22 cellular contexts compared by ENCODE assay signal in genomic region chr5:150057052-150057451, GRCh38. TPM values are rescaled to one million over a fixed set of nuclear protein-coding genes. Genes with fewer than 3 reads are reported as not detected.
DNase-seq lines count a peak whose midpoint lies in the region; ATAC-seq, FAIRE-seq and TF ChIP-seq lines count a peak whose summit lies in the region.
"Had no signal": no experiment of that assay in that cellular context is flagged by ENCODE, and none has a peak within 500 bp of the region (broad histone marks: within the 10 kb centered on the region; RNA-seq: fewer than 3 reads in every experiment).

No MANE protein-coding gene starts in this region.

- H2AFZ ChIP-seq in HepG2 (ENCODE audit: low read length): no peak overlapping the region

- H3K4me3 Mint-ChIP-seq in stimulated activated effector memory CD8-positive, alpha-beta T cell treated with anti-CD3 and anti-CD28 coated beads, Interleukin-12 subunit alpha, Interleukin-12 subunit beta, amount 100 ng/mL, for 72 hours: no peak overlapping the region
- no peak overlapping the region for H3K4me3 Mint-ChIP-seq in natural killer cell treated with Interleukin-12 subunit alpha and Interleukin-12 subunit beta and Interleukin-15 and Interleukin-18, amount 100 ng/mL, for 72 hours
- H3K4me3 Mint-ChIP-seq: CD4-positive, CD25-positive, alpha-beta regulatory T cell; H9 had no signal

- H3K36me3 ChIP-seq in HepG2 (replicated peaks in 1 of 2; ENCODE audit: control insufficient read depth in 1 of 2, insufficient read depth in 2 of 2, low read length in 2 of 2) (peaks cover 10 to 22% of the 10 kb centered on the region in 2 experiments; a peak in 4 of 5 replicates), right lobe of liver (peaks cover 0 to 25% (median 13%) of the 10 kb centered on the region in 4 donors), breast epithelium (no peaks in the 10 kb centered on the region)

- H3K27me3 ChIP-seq in HepG2 (ENCODE audit: control insufficient read depth in 1 of 2, insufficient read depth in 2 of 2, low read length in 2 of 2) (peaks cover 0 to 7% of the 10 kb centered on the region in 2 experiments; a peak in 1 of 5 replicates), right lobe of liver (no peaks in the 10 kb centered on the region), breast epithelium (no peaks in the 10 kb centered on the region)
- H3K27me3 ChIP-seq: SJCRH30 had no signal

- no peak for TF ChIP-seq RAD21 in HepG2 (CRISPR knock-in tag; IDR thresholded peaks at IDR 0.05)

- peaks cover 46% of the 10 kb centered on the region for H3K36me3 Mint-ChIP-seq in stimulated activated effector memory CD8-positive, alpha-beta T cell treated with anti-CD3 and anti-CD28 coated beads, Interleukin-12 subunit alpha, Interleukin-12 subunit beta, amount 100 ng/mL, for 72 hours
- H3K36me3 Mint-ChIP-seq in natural killer cell treated with Interleukin-12 subunit alpha and Interleukin-12 subunit beta and Interleukin-15 and Interleukin-18, amount 100 ng/mL, for 72 hours: peaks cover 9% of the 10 kb centered on the region

- no peak overlapping the region for H3K4me2 ChIP-seq in HepG2 (ENCODE audit: low read depth, low read length)

- BruUV-seq in HepG2 (replicated peaks; lab: Mats Ljungman, UMichigan): no TSS peak

- no peaks in the 10 kb centered on the region for H4K20me1 ChIP-seq in HepG2 (ENCODE audit: insufficient read depth, low read length)

- peaks cover 16% of the 10 kb centered on the region for H3K4me1 Mint-ChIP-seq in stimulated activated effector memory CD8-positive, alpha-beta T cell treated with anti-CD3 and anti-CD28 coated beads, Interleukin-12 subunit alpha, Interleukin-12 subunit beta, amount 100 ng/mL, for 72 hours
- H3K4me1 Mint-ChIP-seq in natural killer cell treated with Interleukin-12 subunit alpha and Interleukin-12 subunit beta and Interleukin-15 and Interleukin-18, amount 100 ng/mL, for 72 hours (ENCODE audit: low read depth in 2 of 2): peaks cover 10 to 16% of the 10 kb centered on the region in 2 donors
- H3K4me1 Mint-ChIP-seq: CD4-positive, CD25-positive, alpha-beta regulatory T cell had no signal

- no peak for FAIRE-seq in HepG2 (lab: Jason Lieb, UNC)

- TF ChIP-seq POLR2A in HepG2 (IDR thresholded peaks at IDR 0.05; ENCODE audit: insufficient read depth in 1 of 2, low read depth in 2 of 2, low read length in 2 of 2): no peak
- no peak for TF ChIP-seq POLR2A in right lobe of liver (IDR thresholded peaks at IDR 0.05)
- TF ChIP-seq POLR2A in breast epithelium (IDR thresholded peaks at IDR 0.05): no peak

- in situ Hi-C loops in HepG2 (cut with HindIII; ENCODE audit: extremely low pct_ligation_motif_present, low pct_unique_long_range_greater_than_20kb): no loop called here

- DNase-seq in HepG2 (ENCODE audit: low spot score) (no peak), right lobe of liver (no peak), M059J (ENCODE audit: low read depth) (peak; percentile 81), breast epithelium (ENCODE audit: low spot score in 2 of 2) (peak; percentile 30 to 71), NCI-H1417 treated with DMSO at 0.1 percent for 48 hours (lab: John Stamatoyannopoulos, UW) (no peak), amygdala (lab: John Stamatoyannopoulos, UW) (no peak)
- no peak for DNase-seq in stimulated activated effector memory CD8-positive, alpha-beta T cell treated with anti-CD3 and anti-CD28 coated beads, Interleukin-12 subunit alpha, Interleukin-12 subunit beta, amount 100 ng/mL, for 72 hours (ENCODE audit: low spot score in 2 of 2)
- DNase-seq in natural killer cell treated with Interleukin-12 subunit alpha and Interleukin-12 subunit beta and Interleukin-15 and Interleukin-18, amount 100 ng/mL, for 72 hours (ENCODE audit: low spot score): no peak
- DNase-seq: AML-193; CD4-positive, CD25-positive, alpha-beta regulatory T cell; DMS153; GDM1; H9; IMR-90; Karpas-422; NCI-H1092 treated with DMSO at 0.1 percent for 48 hours; NCI-H1694; NCI-H510A; NCI-H82; PC-3; SJCRH30 had no signal

- intact Hi-C loops in HepG2 (cut with micrococcal nuclease; ENCODE audit: unreplicated experiment): no loop called here
- intact Hi-C loops in right lobe of liver (cut with DNase I): no loop called here
- intact Hi-C loops in breast epithelium (cut with DNase I; ENCODE audit: low total_unique reads): no loop called here

- CTCF ChIA-PET in HepG2 (lab: Yijun Ruan, JAX; ENCODE audit: low intra/inter-chr PET ratio, low total read pairs): no interaction called here

- H3K27ac ChIP-seq in HepG2 (ENCODE audit: extremely low read length, insufficient read depth, low read length) (no peak overlapping the region), right lobe of liver (no peak overlapping the region), breast epithelium (no peak overlapping the region)
- H3K27ac ChIP-seq: HL-60, SJCRH30 had no signal

- ATAC-seq in HepG2 (peak; percentile 5; the same call in 2 of the 3 replicates), right lobe of liver (no peak)
- ATAC-seq in stimulated activated effector memory CD8-positive, alpha-beta T cell treated with anti-CD3 and anti-CD28 coated beads, Interleukin-12 subunit alpha, Interleukin-12 subunit beta, amount 100 ng/mL, for 72 hours: no peak
- no peak for ATAC-seq in natural killer cell treated with Interleukin-12 subunit alpha and Interleukin-12 subunit beta and Interleukin-15 and Interleukin-18, amount 100 ng/mL, for 72 hours
- ATAC-seq: PC-3 had no signal

- H3K4me1 ChIP-seq in HepG2 (ENCODE audit: insufficient read depth, low read length) (no peaks in the 10 kb centered on the region), right lobe of liver (no peaks in the 10 kb centered on the region), breast epithelium (no peaks in the 10 kb centered on the region)

- POLR2A ChIA-PET in HepG2 (lab: Yijun Ruan, JAX): no interaction called here

- TF ChIP-seq CTCF in HepG2 (CRISPR knock-in tag; IDR thresholded peaks at IDR 0.05): no peak
- no peak for TF ChIP-seq CTCF in right lobe of liver (IDR thresholded peaks at IDR 0.05)
- TF ChIP-seq CTCF in breast epithelium (IDR thresholded peaks at IDR 0.05): no peak

- 75% methylated on average over 8 of the region's 8 CpGs for WGBS in HepG2 (ENCODE audit: low lambda C conversion rate)
- WGBS in right lobe of liver (ENCODE audit: insufficient coverage, low coverage, low lambda C conversion rate, missing lambda C conversion rate): 75% methylated on average over 2 of the region's 8 CpGs

- TF ChIP-seq EP300 in HepG2 (IDR thresholded peaks at IDR 0.05; ENCODE audit: low read depth in 2 of 2, low read length in 2 of 2) (no peak), HepG2 (CRISPR knock-in tag; IDR thresholded peaks at IDR 0.05; ENCODE audit: borderline replicate concordance) (no peak)

- peaks cover 0 to 2% of the 10 kb centered on the region in 2 donors for H3K27me3 Mint-ChIP-seq in natural killer cell treated with Interleukin-12 subunit alpha and Interleukin-12 subunit beta and Interleukin-15 and Interleukin-18, amount 100 ng/mL, for 72 hours
- H3K27me3 Mint-ChIP-seq: CD4-positive, CD25-positive, alpha-beta regulatory T cell had no signal

- no peaks in the 10 kb centered on the region for H3K79me2 ChIP-seq in HepG2 (ENCODE audit: insufficient read depth, low read length)

- H3K9me3 ChIP-seq in HepG2 (ENCODE audit: low read length): no peaks in the 10 kb centered on the region
- no peaks in the 10 kb centered on the region for H3K9me3 ChIP-seq in right lobe of liver
- H3K9me3 ChIP-seq in breast epithelium: no peaks in the 10 kb centered on the region
- H3K9me3 ChIP-seq: SJCRH30 had no signal

- no peak overlapping the region for H3K9ac ChIP-seq in HepG2 (ENCODE audit: insufficient read depth, low read depth, low read length)

- no peaks in the 10 kb centered on the region for H3K9me3 Mint-ChIP-seq in stimulated activated effector memory CD8-positive, alpha-beta T cell treated with anti-CD3 and anti-CD28 coated beads, Interleukin-12 subunit alpha, Interleukin-12 subunit beta, amount 100 ng/mL, for 72 hours
- no peaks in the 10 kb centered on the region for H3K9me3 Mint-ChIP-seq in natural killer cell treated with Interleukin-12 subunit alpha and Interleukin-12 subunit beta and Interleukin-15 and Interleukin-18, amount 100 ng/mL, for 72 hours
- H3K9me3 Mint-ChIP-seq: CD4-positive, CD25-positive, alpha-beta regulatory T cell; H9 had no signal

- no peak overlapping the region for H3K4me3 ChIP-seq in HepG2 (replicated peaks in 1 of 3; ENCODE audit: insufficient read depth in 1 of 3, low read depth in 2 of 3, low read length in 3 of 3)
- H3K4me3 ChIP-seq in right lobe of liver: no peak overlapping the region
- no peak overlapping the region for H3K4me3 ChIP-seq in breast epithelium
- H3K4me3 ChIP-seq: SJCRH30 had no signal

- H3K27ac Mint-ChIP-seq in stimulated activated effector memory CD8-positive, alpha-beta T cell treated with anti-CD3 and anti-CD28 coated beads, Interleukin-12 subunit alpha, Interleukin-12 subunit beta, amount 100 ng/mL, for 72 hours: peak overlapping the region; percentile 35
- no peak overlapping the region for H3K27ac Mint-ChIP-seq in natural killer cell treated with Interleukin-12 subunit alpha and Interleukin-12 subunit beta and Interleukin-15 and Interleukin-18, amount 100 ng/mL, for 72 hours

RNA-seq across cellular contexts. Expression of gene CSF1R, which starts 29.3 kb away (rescaled TPM):
- total RNA-seq in HepG2 (2016; rRNA removed; fragmentation: Illumina TruSeq; extraction: Trizol) (not detected in 2 replicates), right lobe of liver (10 to 100 TPM; 13.0 to 45.1 (median 16.3) TPM), breast epithelium (10 to 100 TPM; 11.5 to 79.0 (median 24.1) TPM)
- not detected in 2 replicates for total RNA-seq in HepG2 (2016; cell fraction: cytosol; rRNA removed; fragmentation: Illumina TruSeq; extraction: Trizol; ENCODE audit: low read depth)
- total RNA-seq in HepG2 (2016; cell fraction: insoluble cytoplasmic fraction; rRNA removed; fragmentation: Illumina TruSeq; extraction: Trizol): not detected in 2 replicates
- total RNA-seq in HepG2 (2016; cell fraction: membrane; rRNA removed; fragmentation: Illumina TruSeq; extraction: Trizol): not detected in 2 replicates
- total RNA-seq in HepG2 (2016; cell fraction: nucleus; rRNA removed; fragmentation: Illumina TruSeq; extraction: Trizol): not detected in 2 replicates
- polyA plus RNA-seq in HepG2 (2011; rRNA removed): 0.01 TPM in 1 of 2 replicates, not detected in the other
- 0.01 TPM in 1 of 2 replicates, not detected in the other for polyA plus RNA-seq in HepG2 (2011; cell fraction: cytosol; rRNA removed)
- polyA plus RNA-seq in HepG2 (2011; cell fraction: nucleus; rRNA removed): 0.03 TPM in 1 of 2 replicates, not detected in the other
- polyA plus RNA-seq in HepG2 (2012): 0.07 TPM in 1 of 2 replicates, not detected in the other
- not detected in 2 replicates for polyA plus RNA-seq in HepG2 (2016; cell fraction: cytosol; fragmentation: Illumina TruSeq; extraction: Trizol; ENCODE audit: low read depth)
- not detected in 2 replicates for polyA plus RNA-seq in HepG2 (2016; cell fraction: insoluble cytoplasmic fraction; fragmentation: Illumina TruSeq; extraction: Trizol; ENCODE audit: low read depth)
- polyA plus RNA-seq in HepG2 (2016; cell fraction: membrane; fragmentation: Illumina TruSeq; extraction: Trizol; ENCODE audit: low read depth): not detected in 2 replicates
- not detected in 2 replicates for polyA plus RNA-seq in HepG2 (2016; cell fraction: nucleus; fragmentation: Illumina TruSeq; extraction: Trizol; ENCODE audit: insufficient read depth, low read depth)
- polyA minus RNA-seq in HepG2 (2011; rRNA and poly(A)+ RNA removed; ENCODE audit: low replicate concordance): 0.58 TPM in 1 of 2 replicates, not detected in the other
- polyA minus RNA-seq in HepG2 (2011; cell fraction: cytosol; rRNA and poly(A)+ RNA removed): not detected in 2 replicates
- polyA minus RNA-seq in HepG2 (2011; cell fraction: nucleus; rRNA and poly(A)+ RNA removed): not detected in 2 replicates
- 0.22 and 2.4 TPM in 2 replicates for total RNA-seq in M059J (2014; rRNA removed; shearing (Covaris generic))
- 1 to 10 TPM in 1 of 2 donors, not detected in 1; 1.4 TPM for total RNA-seq in natural killer cell treated with Interleukin-12 subunit alpha and Interleukin-12 subunit beta and Interleukin-15 and Interleukin-18, amount 100 ng/mL, for 72 hours
- total RNA-seq: CD4-positive, CD25-positive, alpha-beta regulatory T cell; PC-3 had no signal

RNA-seq across cellular contexts. Expression of gene HMGXB3, which starts 56.5 kb away (rescaled TPM):
- 20.0 and 23.8 TPM in 2 replicates for total RNA-seq in HepG2 (2016; rRNA removed; fragmentation: Illumina TruSeq; extraction: Trizol)
- 2.1 and 2.4 TPM in 2 replicates for total RNA-seq in HepG2 (2016; cell fraction: cytosol; rRNA removed; fragmentation: Illumina TruSeq; extraction: Trizol; ENCODE audit: low read depth)
- total RNA-seq in HepG2 (2016; cell fraction: insoluble cytoplasmic fraction; rRNA removed; fragmentation: Illumina TruSeq; extraction: Trizol): 19.2 and 20.9 TPM in 2 replicates
- 7.7 and 9.2 TPM in 2 replicates for total RNA-seq in HepG2 (2016; cell fraction: membrane; rRNA removed; fragmentation: Illumina TruSeq; extraction: Trizol)
- 34.9 and 36.0 TPM in 2 replicates for total RNA-seq in HepG2 (2016; cell fraction: nucleus; rRNA removed; fragmentation: Illumina TruSeq; extraction: Trizol)
- 18.8 and 23.4 TPM in 2 replicates for polyA plus RNA-seq in HepG2 (2011; rRNA removed)
- 13.2 and 13.8 TPM in 2 replicates for polyA plus RNA-seq in HepG2 (2011; cell fraction: cytosol; rRNA removed)
- 41.0 and 44.0 TPM in 2 replicates for polyA plus RNA-seq in HepG2 (2011; cell fraction: nucleus; rRNA removed)
- 13.8 and 14.7 TPM in 2 replicates for polyA plus RNA-seq in HepG2 (2012)
- 0.90 and 0.95 TPM in 2 replicates for polyA plus RNA-seq in HepG2 (2016; cell fraction: cytosol; fragmentation: Illumina TruSeq; extraction: Trizol; ENCODE audit: low read depth)
- polyA plus RNA-seq in HepG2 (2016; cell fraction: insoluble cytoplasmic fraction; fragmentation: Illumina TruSeq; extraction: Trizol; ENCODE audit: low read depth): 12.6 and 14.4 TPM in 2 replicates
- polyA plus RNA-seq in HepG2 (2016; cell fraction: membrane; fragmentation: Illumina TruSeq; extraction: Trizol; ENCODE audit: low read depth): 2.4 and 2.5 TPM in 2 replicates
- polyA plus RNA-seq in HepG2 (2016; cell fraction: nucleus; fragmentation: Illumina TruSeq; extraction: Trizol; ENCODE audit: insufficient read depth, low read depth): 61.7 and 65.5 TPM in 2 replicates
- polyA minus RNA-seq in HepG2 (2011; rRNA and poly(A)+ RNA removed; ENCODE audit: low replicate concordance): 60.1 and 67.3 TPM in 2 replicates
- 18.8 and 19.3 TPM in 2 replicates for polyA minus RNA-seq in HepG2 (2011; cell fraction: cytosol; rRNA and poly(A)+ RNA removed)
- polyA minus RNA-seq in HepG2 (2011; cell fraction: nucleus; rRNA and poly(A)+ RNA removed): 47.7 and 47.8 TPM in 2 replicates
- total RNA-seq in right lobe of liver: 10 to 100 TPM in 4 of 6 experiments, 1 to 10 TPM in 2; 7.7 to 28.3 (median 12.2) TPM
- 34.4 and 51.2 TPM in 2 replicates for total RNA-seq in M059J (2014; rRNA removed; shearing (Covaris generic))
- 10 to 100 TPM; 35.2 to 80.9 (median 57.7) TPM for total RNA-seq in breast epithelium
- 10 to 100 TPM; 47.5 to 76.7 TPM for total RNA-seq in natural killer cell treated with Interleukin-12 subunit alpha and Interleukin-12 subunit beta and Interleukin-15 and Interleukin-18, amount 100 ng/mL, for 72 hours

RNA-seq across cellular contexts. Expression of gene TIGD6, which starts 56.6 kb away (rescaled TPM):
- total RNA-seq in HepG2 (2016; rRNA removed; fragmentation: Illumina TruSeq; extraction: Trizol): 2.1 TPM in 2 replicates
- total RNA-seq in HepG2 (2016; cell fraction: cytosol; rRNA removed; fragmentation: Illumina TruSeq; extraction: Trizol; ENCODE audit: low read depth): 0.09 and 0.61 TPM in 2 replicates
- total RNA-seq in HepG2 (2016; cell fraction: insoluble cytoplasmic fraction; rRNA removed; fragmentation: Illumina TruSeq; extraction: Trizol): 1.7 and 1.9 TPM in 2 replicates
- 1.3 and 1.5 TPM in 2 replicates for total RNA-seq in HepG2 (2016; cell fraction: membrane; rRNA removed; fragmentation: Illumina TruSeq; extraction: Trizol)
- total RNA-seq in HepG2 (2016; cell fraction: nucleus; rRNA removed; fragmentation: Illumina TruSeq; extraction: Trizol): 1.7 and 1.9 TPM in 2 replicates
- polyA plus RNA-seq in HepG2 (2011; rRNA removed): 1.9 and 2.9 TPM in 2 replicates
- polyA plus RNA-seq in HepG2 (2011; cell fraction: cytosol; rRNA removed): 1.5 and 2.1 TPM in 2 replicates
- polyA plus RNA-seq in HepG2 (2011; cell fraction: nucleus; rRNA removed): 2.0 and 3.2 TPM in 2 replicates
- polyA plus RNA-seq in HepG2 (2012): 1.1 and 2.0 TPM in 2 replicates
- 0.50 and 1.1 TPM in 2 replicates for polyA plus RNA-seq in HepG2 (2016; cell fraction: cytosol; fragmentation: Illumina TruSeq; extraction: Trizol; ENCODE audit: low read depth)
- polyA plus RNA-seq in HepG2 (2016; cell fraction: insoluble cytoplasmic fraction; fragmentation: Illumina TruSeq; extraction: Trizol; ENCODE audit: low read depth): 1.8 and 2.1 TPM in 2 replicates
- polyA plus RNA-seq in HepG2 (2016; cell fraction: membrane; fragmentation: Illumina TruSeq; extraction: Trizol; ENCODE audit: low read depth): 1.1 and 1.7 TPM in 2 replicates
- 1.8 and 2.0 TPM in 2 replicates for polyA plus RNA-seq in HepG2 (2016; cell fraction: nucleus; fragmentation: Illumina TruSeq; extraction: Trizol; ENCODE audit: insufficient read depth, low read depth)
- polyA minus RNA-seq in HepG2 (2011; rRNA and poly(A)+ RNA removed; ENCODE audit: low replicate concordance): 5.4 and 13.9 TPM in 2 replicates
- polyA minus RNA-seq in HepG2 (2011; cell fraction: cytosol; rRNA and poly(A)+ RNA removed): 0.97 and 1.8 TPM in 2 replicates
- polyA minus RNA-seq in HepG2 (2011; cell fraction: nucleus; rRNA and poly(A)+ RNA removed): 8.4 and 13.9 TPM in 2 replicates
- total RNA-seq in right lobe of liver: 1 to 10 TPM; 1.5 to 2.8 (median 2.2) TPM
- 3.2 and 6.3 TPM in 2 replicates for total RNA-seq in M059J (2014; rRNA removed; shearing (Covaris generic))
- total RNA-seq in breast epithelium: 10 to 100 TPM in 1 of 3 donors, 1 to 10 TPM in 2; 5.6 to 11.0 (median 5.6) TPM
- total RNA-seq in natural killer cell treated with Interleukin-12 subunit alpha and Interleukin-12 subunit beta and Interleukin-15 and Interleukin-18, amount 100 ng/mL, for 72 hours: 1 to 10 TPM; 2.4 to 2.7 TPM

Comparison
In these comparisons a context has a peak if more than half of its experiments do, and no peak if none do; other contexts are left out.
1. DNase-seq: peak in M059J (single experiment) and breast epithelium (2 of 2); none in HepG2 (single experiment), right lobe of liver (0 of 3), stimulated activated effector memory CD8-positive, alpha-beta T cell treated with anti-CD3 and anti-CD28 coated beads, Interleukin-12 subunit alpha, Interleukin-12 subunit beta, amount 100 ng/mL, for 72 hours (0 of 2), NCI-H1417 treated with DMSO at 0.1 percent for 48 hours (single experiment), amygdala (0 of 56) and natural killer cell treated with Interleukin-12 subunit alpha and Interleukin-12 subunit beta and Interleukin-15 and Interleukin-18, amount 100 ng/mL, for 72 hours (single experiment).